Comparison of ENCODE assay signal across 9 cellular contexts in genomic region chr19:47387623-47388022, GRCh38. TPM values are rescaled to one million over a fixed set of nuclear protein-coding genes. Genes with fewer than 3 reads are reported as not detected.
"Had no signal": no experiment of that assay in that cellular context is flagged by ENCODE, and none has a peak within 500 bp of the region (broad histone marks: within the 10 kb centered on the region; RNA-seq: fewer than 3 reads in every experiment).

No MANE protein-coding gene starts in this region.

RNA-seq across cellular contexts. Expression of gene MEIS3, which starts 31.7 kb away (rescaled TPM):
- total RNA-seq: activated naive CD4-positive, alpha-beta T cell treated with anti-CD3 and anti-CD28 coated beads for 36 hours; activated naive CD8-positive, alpha-beta T cell treated with anti-CD3 and anti-CD28 coated beads for 36 hours; activated T-helper 1 cell treated with anti-CD3 and anti-CD28 coated beads, Interleukin-12 subunit alpha, Interleukin-12 subunit beta, Interleukin-2, Interleukin-4 antibody, amounts not matched to agents 30 ng/mL and 10 ng/mL and 1 ng/mL, durations not matched to agents 14 hours and 24 hours and 36 hours had no signal

RNA-seq across cellular contexts. Expression of gene C5AR2, which starts 55.6 kb away (rescaled TPM):
- total RNA-seq: activated naive CD4-positive, alpha-beta T cell treated with anti-CD3 and anti-CD28 coated beads for 36 hours; activated naive CD4-positive, alpha-beta T cell treated with anti-CD3 and anti-CD28 coated beads, Interleukin-2, amount 50 U/mL, for 72 hours; activated naive CD8-positive, alpha-beta T cell treated with anti-CD3 and anti-CD28 coated beads for 36 hours; activated T-cell treated with anti-CD3 and anti-CD28 coated beads, Interleukin-2, amount 50 U/mL, for 4 hours; activated T-cell treated with anti-CD3 and anti-CD28 coated beads, Interleukin-2, amount 50 U/mL, for 72 hours; activated T-helper 1 cell treated with anti-CD3 and anti-CD28 coated beads, Interleukin-12 subunit alpha, Interleukin-12 subunit beta, Interleukin-2, Interleukin-4 antibody, amounts not matched to agents 30 ng/mL and 10 ng/mL and 1 ng/mL, durations not matched to agents 14 hours and 24 hours and 36 hours; activated T-helper 2 cell treated with anti-CD3 and anti-CD28 coated beads, Interferon-gamma antibody, Interleukin-2, Interleukin-4, amounts not matched to agents 10 μg/mL and 5 μg/mL and 100 μg/mL, durations not matched to agents 14 hours and 24 hours and 36 hours; astrocyte; cardiac muscle cell had no signal
- polyA plus RNA-seq: cardiac muscle cell had no signal
